In genomic region chr15:37109952-37110630, GRCh38 we compare ENCODE assay signal across 8 cellular contexts. TPM values are rescaled to one million over a fixed set of nuclear protein-coding genes. Genes with fewer than 3 reads are reported as not detected.
DNase-seq lines count a peak whose midpoint lies in the region; ATAC-seq and TF ChIP-seq lines count a peak whose summit lies in the region.

No MANE protein-coding gene starts in this region.

- no peak for ATAC-seq in HG03135 (IDR thresholded peaks at IDR 0.05; ENCODE audit: unreplicated experiment)

- H3K4me3 ChIP-seq in breast epithelium (peak overlapping the region; percentile 41 to 49 (median 42)), endocrine pancreas (ENCODE audit: control insufficient read depth, insufficient read depth, low read length) (peak overlapping the region; percentile 89), mesendoderm (ENCODE audit: low read length) (no peak overlapping the region), vagina (peak overlapping the region; percentile 40 to 51)

- intact Hi-C loops in breast epithelium (cut with DNase I; ENCODE audit: low total_unique reads) = loop anchor here (5.0 to 10.0 kb wide), 2 partner anchors 103 to 225 kb away; no protein-coding TSS in a partner anchor
- intact Hi-C loops in MCF 10A (cut with micrococcal nuclease) = no loop called here
- intact Hi-C loops in vagina (cut with DNase I) = loop anchor here (5.0 kb wide), 1 partner anchor 608 kb away; no protein-coding TSS in a partner anchor

- no peak overlapping the region for H2AK5ac ChIP-seq in mesendoderm (ENCODE audit: low read length)

- CTCF ChIA-PET in MCF 10A (lab: Yijun Ruan, JAX) = no interaction called here

- no peak overlapping the region for H2BK15ac ChIP-seq in mesendoderm (replicated peaks; ENCODE audit: low read depth)

- no peaks in the 10 kb centered on the region for H3K9me3 Mint-ChIP-seq in MCF 10A (ENCODE audit: unreplicated experiment)

- H3K56ac ChIP-seq in mesendoderm (ENCODE audit: low read length) = no peak overlapping the region

- H3K9me3 ChIP-seq in breast epithelium (no peaks in the 10 kb centered on the region), endocrine pancreas (ENCODE audit: control insufficient read depth, low read length) (no peaks in the 10 kb centered on the region), vagina (no peaks in the 10 kb centered on the region)

- WGBS in mesendoderm (ENCODE audit: extremely low coverage, insufficient coverage, low lambda C conversion rate) = no CpG with 5 or more reads among the region's 27 CpGs

- H3K79me2 ChIP-seq in mesendoderm (ENCODE audit: control insufficient read depth, insufficient read depth, low read length) = no peaks in the 10 kb centered on the region

- no peak for TF ChIP-seq POLR2A in breast epithelium (IDR thresholded peaks at IDR 0.05)
- TF ChIP-seq POLR2A in vagina (IDR thresholded peaks at IDR 0.05) = no peak

- no peak overlapping the region for H3K4ac ChIP-seq in mesendoderm (ENCODE audit: low read depth, low read length)

- no peak overlapping the region for H4K5ac ChIP-seq in mesendoderm (ENCODE audit: low read length)

- H3K4me1 ChIP-seq in breast epithelium = no peaks in the 10 kb centered on the region
- H3K4me1 ChIP-seq in endocrine pancreas (ENCODE audit: control insufficient read depth, insufficient read depth, low read length) = no peaks in the 10 kb centered on the region
- no peaks in the 10 kb centered on the region for H3K4me1 ChIP-seq in mesendoderm (ENCODE audit: control insufficient read depth, low read depth, low read length)
- peaks cover 10% of the 10 kb centered on the region for H3K4me1 ChIP-seq in vagina

- H3K4me3 Mint-ChIP-seq in MCF 10A (ENCODE audit: unreplicated experiment) = no peak overlapping the region

- H3K9ac ChIP-seq in endocrine pancreas (ENCODE audit: control insufficient read depth, insufficient read depth, low read length) (peak overlapping the region; percentile 85), mesendoderm (ENCODE audit: low read length) (no peak overlapping the region)

- no peak overlapping the region for H2BK5ac ChIP-seq in mesendoderm (ENCODE audit: low read length)

- no peaks in the 10 kb centered on the region for H3K79me1 ChIP-seq in mesendoderm (ENCODE audit: low read length)

- H3K27me3 Mint-ChIP-seq in MCF 10A (ENCODE audit: insufficient read depth, unreplicated experiment) = no peaks in the 10 kb centered on the region

- BruUV-seq in MCF 10A (replicated peaks; lab: Mats Ljungman, UMichigan) = no TSS peak

- DNase-seq in breast epithelium (ENCODE audit: low spot score in 2 of 2) (no peak), MCF 10A (ENCODE audit: unreplicated experiment) (no peak), mesendoderm (no peak), vagina (ENCODE audit: extremely low spot score in 2 of 2) (no peak), activated gamma-delta T cell treated with Interleukin-2 at 50 U/mL for 16 hours (no peak), dedifferentiated amniotic fluid mesenchymal stem cell (ENCODE audit: extremely low spot score) (no peak)

- H3K4me2 ChIP-seq in mesendoderm (ENCODE audit: low read length) = peak overlapping the region; percentile 17

- H3K27ac Mint-ChIP-seq in MCF 10A (ENCODE audit: low read depth, unreplicated experiment) = no peak overlapping the region

- H3K27me3 ChIP-seq in breast epithelium = peaks cover 0 to 8% of the 10 kb centered on the region in 2 donors
- no peaks in the 10 kb centered on the region for H3K27me3 ChIP-seq in endocrine pancreas (ENCODE audit: control insufficient read depth, insufficient read depth, low read length)
- peaks cover 37% of the 10 kb centered on the region for H3K27me3 ChIP-seq in mesendoderm (ENCODE audit: insufficient read depth, low read length, poor library complexity)
- no peaks in the 10 kb centered on the region for H3K27me3 ChIP-seq in vagina

- no peaks in the 10 kb centered on the region for H3K4me1 Mint-ChIP-seq in MCF 10A (ENCODE audit: insufficient read depth, unreplicated experiment)

- peak overlapping the region; percentile 66 to 79 for H3K27ac ChIP-seq in breast epithelium
- H3K27ac ChIP-seq in mesendoderm (ENCODE audit: low read depth, low read length) = no peak overlapping the region
- H3K27ac ChIP-seq in vagina = peak overlapping the region; percentile 62

- no peak overlapping the region for H3K18ac ChIP-seq in mesendoderm (ENCODE audit: low read length)

- H3K36me3 ChIP-seq in breast epithelium (no peaks in the 10 kb centered on the region), endocrine pancreas (ENCODE audit: control insufficient read depth, insufficient read depth, low read length) (no peaks in the 10 kb centered on the region), mesendoderm (ENCODE audit: control insufficient read depth, insufficient read depth, low read length) (no peaks in the 10 kb centered on the region), vagina (no peaks in the 10 kb centered on the region)

- H3K23ac ChIP-seq in mesendoderm (ENCODE audit: low read length) = no peak overlapping the region

- no peak overlapping the region for H4K8ac ChIP-seq in mesendoderm (ENCODE audit: low read depth, low read length)

- POLR2A ChIA-PET in MCF 10A (lab: Yijun Ruan, JAX) = no interaction called here

- no peaks in the 10 kb centered on the region for H3K36me3 Mint-ChIP-seq in MCF 10A (ENCODE audit: insufficient read depth, unreplicated experiment)

- H2BK120ac ChIP-seq in mesendoderm (ENCODE audit: low read depth, low read length) = no peak overlapping the region

- TF ChIP-seq CTCF in breast epithelium (IDR thresholded peaks at IDR 0.05) (no peak), MCF 10A (IDR thresholded peaks at IDR 0.05; ENCODE audit: unreplicated experiment) (no peak), vagina (IDR thresholded peaks at IDR 0.05) (no peak)

RNA-seq across cellular contexts. Expression of gene MEIS2, which starts 9.7 kb away (rescaled TPM):
- total RNA-seq in breast epithelium (10 to 100 TPM; 18.2 to 55.8 (median 28.5) TPM), MCF 10A (2022) (6.9 and 10.3 TPM in 2 replicates), vagina (76.9 TPM)
- polyA plus RNA-seq in mesendoderm (2013, experiment 1 of 2) = 0.14 TPM
- 0.20 TPM for polyA plus RNA-seq in mesendoderm (2013, experiment 2 of 2)
